In genomic region chr9:36457836-36458429, GRCh38 we compare ENCODE assay signal across 13 cellular contexts. TPM values are rescaled to one million over a fixed set of nuclear protein-coding genes. Genes with fewer than 3 reads are reported as not detected.
A peak's percentile ranks its signal among the peaks of the same experiment; 100 is the strongest.
DNase-seq lines count a peak whose midpoint lies in the region; ATAC-seq and TF ChIP-seq lines count a peak whose summit lies in the region.
"Had no signal": no experiment of that assay in that cellular context is flagged by ENCODE, and none has a peak within 500 bp of the region (broad histone marks: within the 10 kb centered on the region; RNA-seq: fewer than 3 reads in every experiment).

No MANE protein-coding gene starts in this region.

- POLR2A ChIA-PET in activated naive CD8-positive, alpha-beta T cell treated with anti-CD3 and anti-CD28 coated beads, Interleukin-2, amount 10 ng/mL, durations not matched to agents 7 days and 5 days (lab: Charles Lee), result interaction anchor here (1.2 to 6.7 kb wide), 4 partner anchors 13 to 29 kb away, joined by 4 to 60 read pairs (median 5); no protein-coding TSS in a partner anchor

- H3K27ac Mint-ChIP-seq in activated T-cell treated with anti-CD3 and anti-CD28 coated beads, Interleukin-2, amount 50 U/mL, for 72 hours, result peak overlapping the region; percentile 82
- H3K27ac Mint-ChIP-seq in activated naive CD8-positive, alpha-beta T cell treated with anti-CD3 and anti-CD28 coated beads, Interleukin-2, amount 10 ng/mL, durations not matched to agents 7 days and 5 days, result peak overlapping the region; percentile 83
- peak overlapping the region; percentile 93 for H3K27ac Mint-ChIP-seq in stimulated activated naive CD8-positive, alpha-beta T cell treated with anti-CD3 and anti-CD28 coated beads, Interleukin-15, Interleukin-2, amounts not matched to agents 100 ng/mL and 50 ng/mL, for 24 hours
- H3K27ac Mint-ChIP-seq in endothelial cell (ENCODE audit: unreplicated experiment), result no peak overlapping the region

- no peak for TF ChIP-seq CTCF in endothelial cell (IDR thresholded peaks at IDR 0.05; ENCODE audit: unreplicated experiment)

- intact Hi-C loops in posterior vena cava (cut with DNase I), result no loop called here

- H3K27me3 Mint-ChIP-seq in activated T-cell treated with anti-CD3 and anti-CD28 coated beads, Interleukin-2, amount 50 U/mL, for 72 hours (ENCODE audit: low read depth), result no peaks in the 10 kb centered on the region
- H3K27me3 Mint-ChIP-seq in activated naive CD8-positive, alpha-beta T cell treated with anti-CD3 and anti-CD28 coated beads, Interleukin-2, amount 10 ng/mL, durations not matched to agents 7 days and 5 days, result no peaks in the 10 kb centered on the region
- H3K27me3 Mint-ChIP-seq in stimulated activated naive CD8-positive, alpha-beta T cell treated with anti-CD3 and anti-CD28 coated beads, Interleukin-15, Interleukin-2, amounts not matched to agents 100 ng/mL and 50 ng/mL, for 24 hours, result no peaks in the 10 kb centered on the region
- H3K27me3 Mint-ChIP-seq in endothelial cell (ENCODE audit: unreplicated experiment), result no peaks in the 10 kb centered on the region

- H3K4me1 Mint-ChIP-seq in activated T-cell treated with anti-CD3 and anti-CD28 coated beads, Interleukin-2, amount 50 U/mL, for 72 hours (ENCODE audit: low read depth), result peaks cover 40% of the 10 kb centered on the region
- peaks cover 53% of the 10 kb centered on the region for H3K4me1 Mint-ChIP-seq in activated naive CD8-positive, alpha-beta T cell treated with anti-CD3 and anti-CD28 coated beads, Interleukin-2, amount 10 ng/mL, durations not matched to agents 7 days and 5 days
- H3K4me1 Mint-ChIP-seq in stimulated activated naive CD8-positive, alpha-beta T cell treated with anti-CD3 and anti-CD28 coated beads, Interleukin-15, Interleukin-2, amounts not matched to agents 100 ng/mL and 50 ng/mL, for 24 hours (ENCODE audit: low read depth), result peaks cover 38% of the 10 kb centered on the region
- H3K4me1 Mint-ChIP-seq in endothelial cell (ENCODE audit: unreplicated experiment), result peaks cover 21% of the 10 kb centered on the region

- ATAC-seq in activated T-cell treated with anti-CD3 and anti-CD28 coated beads, Interleukin-2, amount 50 U/mL, for 72 hours (replicated peaks in 1 of 2), result peak; percentile 4 to 6
- peak; percentile 24 for ATAC-seq in HG02981 (IDR thresholded peaks at IDR 0.05; ENCODE audit: unreplicated experiment)
- peak; percentile 46 for ATAC-seq in activated naive CD8-positive, alpha-beta T cell treated with anti-CD3 and anti-CD28 coated beads, Interleukin-2, amount 10 ng/mL, durations not matched to agents 7 days and 5 days (ENCODE audit: low read depth)
- ATAC-seq: PC-3, SK-N-SH treated with all-trans-retinoic acid at 6 μM for 48 hours had no signal

- peak overlapping the region; percentile 80 for H3K4me3 Mint-ChIP-seq in activated T-cell treated with anti-CD3 and anti-CD28 coated beads, Interleukin-2, amount 50 U/mL, for 72 hours
- H3K4me3 Mint-ChIP-seq in activated naive CD8-positive, alpha-beta T cell treated with anti-CD3 and anti-CD28 coated beads, Interleukin-2, amount 10 ng/mL, durations not matched to agents 7 days and 5 days, result peak overlapping the region; percentile 75
- peak overlapping the region; percentile 79 for H3K4me3 Mint-ChIP-seq in stimulated activated naive CD8-positive, alpha-beta T cell treated with anti-CD3 and anti-CD28 coated beads, Interleukin-15, Interleukin-2, amounts not matched to agents 100 ng/mL and 50 ng/mL, for 24 hours
- H3K4me3 Mint-ChIP-seq in endothelial cell (ENCODE audit: unreplicated experiment), result no peak overlapping the region

- no peaks in the 10 kb centered on the region for H3K36me3 Mint-ChIP-seq in activated T-cell treated with anti-CD3 and anti-CD28 coated beads, Interleukin-2, amount 50 U/mL, for 72 hours (ENCODE audit: insufficient read depth in 2 of 2)
- H3K36me3 Mint-ChIP-seq in activated naive CD8-positive, alpha-beta T cell treated with anti-CD3 and anti-CD28 coated beads, Interleukin-2, amount 10 ng/mL, durations not matched to agents 7 days and 5 days, result peaks cover 26% of the 10 kb centered on the region
- H3K36me3 Mint-ChIP-seq in stimulated activated naive CD8-positive, alpha-beta T cell treated with anti-CD3 and anti-CD28 coated beads, Interleukin-15, Interleukin-2, amounts not matched to agents 100 ng/mL and 50 ng/mL, for 24 hours (ENCODE audit: low read depth), result peaks cover 6% of the 10 kb centered on the region
- peaks cover 4% of the 10 kb centered on the region for H3K36me3 Mint-ChIP-seq in endothelial cell (ENCODE audit: low read depth, unreplicated experiment)

- H3K9me3 Mint-ChIP-seq in activated T-cell treated with anti-CD3 and anti-CD28 coated beads, Interleukin-2, amount 50 U/mL, for 72 hours, result no peaks in the 10 kb centered on the region
- no peaks in the 10 kb centered on the region for H3K9me3 Mint-ChIP-seq in activated naive CD8-positive, alpha-beta T cell treated with anti-CD3 and anti-CD28 coated beads, Interleukin-2, amount 10 ng/mL, durations not matched to agents 7 days and 5 days
- H3K9me3 Mint-ChIP-seq in stimulated activated naive CD8-positive, alpha-beta T cell treated with anti-CD3 and anti-CD28 coated beads, Interleukin-15, Interleukin-2, amounts not matched to agents 100 ng/mL and 50 ng/mL, for 24 hours, result no peaks in the 10 kb centered on the region
- H3K9me3 Mint-ChIP-seq in endothelial cell (ENCODE audit: unreplicated experiment), result no peaks in the 10 kb centered on the region

- no peak for DNase-seq in activated T-cell treated with anti-CD3 and anti-CD28 coated beads, Interleukin-2, amount 50 U/mL, for 72 hours
- DNase-seq in activated T-cell treated with anti-CD3 and anti-CD28 coated beads, Interleukin-2, amount 50 U/mL, for 48 hours, result no peak
- DNase-seq in activated naive CD8-positive, alpha-beta T cell treated with anti-CD3 and anti-CD28 coated beads, Interleukin-2, amount 10 ng/mL, durations not matched to agents 7 days and 5 days, result no peak
- DNase-seq in iPS-NIHi11 (ENCODE audit: low spot score), result no peak
- DNase-seq in endothelial cell (ENCODE audit: low spot score), result no peak
- no peak for DNase-seq in posterior vena cava (ENCODE audit: low spot score)
- DNase-seq: caudate nucleus, DMS153, islet precursor cell, PC-3 had no signal

RNA-seq across cellular contexts. Expression of gene RNF38, which starts 57.9 kb away (rescaled TPM):
- 10 to 100 TPM; 33.5 to 35.2 TPM for total RNA-seq in activated T-cell treated with anti-CD3 and anti-CD28 coated beads, Interleukin-2, amount 50 U/mL, for 72 hours
- 10 to 100 TPM; 54.5 to 55.5 TPM for total RNA-seq in activated naive CD8-positive, alpha-beta T cell treated with anti-CD3 and anti-CD28 coated beads, Interleukin-2, amount 10 ng/mL, durations not matched to agents 7 days and 5 days
- total RNA-seq in endothelial cell (ENCODE audit: unreplicated experiment) (71.1 TPM), posterior vena cava (10 to 100 TPM; 42.0 to 54.7 TPM)
